In genomic region chr6:81289229-81289628, GRCh38 we compare ENCODE assay signal across 1 cellular context.
A peak's percentile ranks its signal among the peaks of the same experiment; 100 is the strongest.
TF ChIP-seq lines count a peak whose summit lies in the region.

No MANE protein-coding gene starts in this region.

TF ChIP-seq in K562, 482 proteins besides CTCF, POLR2A, EP300 and RAD21 (continued from another document):
- TF ChIP-seq ZNF609 (CRISPR knock-in tag; IDR thresholded peaks at IDR 0.05; ENCODE audit: borderline replicate concordance) (no peak), MAFF (IDR thresholded peaks at IDR 0.05; ENCODE audit: low read length) (0 out of 2 replicates have a peak, but pooled peaks have one; percentile 17), XRCC3 (IDR thresholded peaks at IDR 0.05) (no peak), KLF6 (CRISPR knock-in tag; IDR thresholded peaks at IDR 0.05; ENCODE audit: borderline replicate concordance) (no peak), ID3 (CRISPR knock-in tag; IDR thresholded peaks at IDR 0.05) (no peak), ID3 (tag; IDR thresholded peaks at IDR 0.05) (no peak), TFE3 (CRISPR knock-in tag; IDR thresholded peaks at IDR 0.05) (0 out of 2 replicates have a peak, but pooled peaks have one; percentile 3)
